In genomic region chr7:28955723-28956607, GRCh38 we compare ENCODE assay signal across 8 cellular contexts. TPM values are rescaled to one million over a fixed set of nuclear protein-coding genes. Genes with fewer than 3 reads are reported as not detected.
DNase-seq lines count a peak whose midpoint lies in the region; ATAC-seq, FAIRE-seq and TF ChIP-seq lines count a peak whose summit lies in the region.

No MANE protein-coding gene starts in this region.

- 3 to 12% methylated on average over 32 to 56 of the region's 104 CpGs for WGBS in lower leg skin, 2 donors

- H3K9me3 Mint-ChIP-seq in stimulated activated naive CD8-positive, alpha-beta T cell treated with anti-CD3 and anti-CD28 coated beads, Interleukin-15, amount 100 ng/mL, for 72 hours = no peaks in the 10 kb centered on the region

- peaks cover 95% of the 10 kb centered on the region for H3K27me3 Mint-ChIP-seq in stimulated activated naive CD8-positive, alpha-beta T cell treated with anti-CD3 and anti-CD28 coated beads, Interleukin-15, amount 100 ng/mL, for 72 hours

- TF ChIP-seq POLR2A in GM12891 (IDR thresholded peaks at IDR 0.05; ENCODE audit: low read depth, low read length) (no peak), lower leg skin (IDR thresholded peaks at IDR 0.05) (no peak)

- H3K4me1 ChIP-seq in duodenal mucosa (ENCODE audit: control insufficient read depth in 1 of 2, insufficient read depth in 2 of 2, low read length in 2 of 2) = peaks cover 23 to 37% of the 10 kb centered on the region in 2 donors

- peak; percentile 69 for DNase-seq in ACHN
- peak; percentile 18 for DNase-seq in GM12891 (ENCODE audit: insufficient read length, low spot score)
- peak; percentile 75 for DNase-seq in OCI-M1 (lab: John Stamatoyannopoulos, UW)
- DNase-seq in lower leg skin (ENCODE audit: low spot score in 2 of 2) = peak; percentile 54 to 94
- DNase-seq in stimulated activated naive CD8-positive, alpha-beta T cell treated with anti-CD3 and anti-CD28 coated beads, Interleukin-15, amount 100 ng/mL, for 72 hours = peak; percentile 23 to 36
- no peak for DNase-seq in MV-4-11 (lab: John Stamatoyannopoulos, UW)

- no peak for FAIRE-seq in GM12891 (lab: Jason Lieb, UNC)

- H3K4me3 Mint-ChIP-seq in stimulated activated naive CD8-positive, alpha-beta T cell treated with anti-CD3 and anti-CD28 coated beads, Interleukin-15, amount 100 ng/mL, for 72 hours = peak overlapping the region; percentile 47 to 71

- ATAC-seq in stimulated activated naive CD8-positive, alpha-beta T cell treated with anti-CD3 and anti-CD28 coated beads, Interleukin-15, amount 100 ng/mL, for 72 hours = peak; percentile 52
- no peak for ATAC-seq in HG03280 (IDR thresholded peaks at IDR 0.05; ENCODE audit: unreplicated experiment)

- H3K27ac ChIP-seq in duodenal mucosa (ENCODE audit: low read depth, low read length) = peak overlapping the region; percentile 17

- peak overlapping the region; percentile 59 to 79 for H3K9ac ChIP-seq in duodenal mucosa (ENCODE audit: low read depth in 1 of 2, low read length in 2 of 2)

- H3K27ac Mint-ChIP-seq in stimulated activated naive CD8-positive, alpha-beta T cell treated with anti-CD3 and anti-CD28 coated beads, Interleukin-15, amount 100 ng/mL, for 72 hours = no peak overlapping the region

- in situ Hi-C loops in ACHN (cut with HindIII; ENCODE audit: low pct_ligation_motif_present, low pct_unique_long_range_greater_than_20kb, low sequenced_read_pairs) = no loop called here

- H3K4me3 ChIP-seq in duodenal mucosa (ENCODE audit: low read depth in 1 of 2, low read length in 2 of 2) (peak overlapping the region; percentile 64 to 79), lower leg skin (ENCODE audit: low read depth, poor library complexity, severe bottlenecking) (peak overlapping the region; percentile 2)

- no peaks in the 10 kb centered on the region for H3K36me3 ChIP-seq in duodenal mucosa (ENCODE audit: control insufficient read depth in 1 of 2, insufficient read depth in 2 of 2, low read length in 2 of 2)

- peaks cover 34% of the 10 kb centered on the region for H3K4me1 Mint-ChIP-seq in stimulated activated naive CD8-positive, alpha-beta T cell treated with anti-CD3 and anti-CD28 coated beads, Interleukin-15, amount 100 ng/mL, for 72 hours

- no peaks in the 10 kb centered on the region for H3K9me3 ChIP-seq in duodenal mucosa (ENCODE audit: control insufficient read depth in 1 of 2, low read length in 2 of 2)

- TF ChIP-seq CTCF in lower leg skin (IDR thresholded peaks at IDR 0.05) = peak in 1 of 3 donors; percentile 85

- H3K27me3 ChIP-seq in duodenal mucosa (ENCODE audit: control insufficient read depth in 1 of 2, insufficient read depth in 2 of 2, low read length in 2 of 2) = peaks cover 6 to 9% of the 10 kb centered on the region in 2 donors

- intact Hi-C loops in lower leg skin (cut with DNase I; ENCODE audit: low total_unique reads) = no loop called here

TF ChIP-seq in GM12891, 5 proteins besides CTCF, POLR2A, EP300 and RAD21:
- TF ChIP-seq POLR2AphosphoS5 (IDR thresholded peaks at IDR 0.05; ENCODE audit: low read depth, low read length) (no peak), SPI1 (IDR thresholded peaks at IDR 0.05; ENCODE audit: low read depth, low read length) (no peak), TAF1 (IDR thresholded peaks at IDR 0.05; ENCODE audit: low read depth, low read length) (no peak), POU2F2 (IDR thresholded peaks at IDR 0.05; ENCODE audit: low read depth, low read length) (no peak), PAX5 (IDR thresholded peaks at IDR 0.05; ENCODE audit: insufficient read depth, low read length, severe bottlenecking) (no peak)

RNA-seq across cellular contexts. Expression of gene TRIL, which starts 2.2 kb away (rescaled TPM):
- polyA plus RNA-seq in GM12891 (2012; ENCODE audit: low read depth, missing spikeins) = not detected
- 1 to 10 TPM in 2 of 4 donors, under 1 TPM in 2; 0.89 to 3.9 (median 1.9) TPM for total RNA-seq in lower leg skin
